ENCODE assay signal across 1 cellular context in the genomic region with DNA sequence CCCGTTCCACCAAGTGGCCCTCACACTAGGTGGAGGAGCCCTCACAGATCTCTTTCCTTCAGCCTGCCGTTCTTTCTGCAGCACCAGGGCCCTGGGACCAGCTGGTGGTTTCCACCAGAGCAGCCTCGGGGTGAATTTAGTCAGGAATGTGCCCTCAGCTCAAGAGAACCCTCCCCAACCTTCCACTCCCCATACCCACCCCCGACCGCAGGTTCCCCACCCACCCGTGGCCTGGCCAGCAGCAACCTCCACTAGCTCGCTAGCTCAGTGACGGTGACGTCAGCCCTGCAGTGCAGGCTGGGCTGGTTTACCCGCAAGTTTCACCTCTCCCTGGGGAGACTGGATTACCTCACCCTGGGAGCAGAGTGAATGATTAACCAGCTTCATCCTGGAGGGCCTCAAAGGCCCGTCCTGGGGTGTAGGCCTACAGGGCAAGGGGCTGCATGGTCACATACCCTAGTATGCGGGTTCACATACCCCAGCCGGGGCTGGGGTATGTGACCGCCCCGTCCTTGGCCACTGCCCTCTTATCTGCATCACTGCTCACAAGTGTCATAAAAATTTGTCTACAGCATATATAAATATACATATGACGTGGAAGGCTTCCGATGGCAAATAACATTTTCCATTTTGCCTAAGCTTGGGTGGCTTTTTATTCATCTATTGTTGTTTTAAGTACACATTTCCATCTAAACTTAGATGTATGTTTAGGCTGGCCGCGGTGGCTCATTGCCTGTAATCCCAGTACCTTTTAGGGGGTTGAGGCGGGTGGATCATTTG.
TF ChIP-seq lines count a peak whose summit lies in the region.

No MANE protein-coding gene starts in this region.

TF ChIP-seq in HEK293, 187 proteins besides CTCF, POLR2A, EP300 and RAD21 (continued from another document and continues in another):
- no peak for TF ChIP-seq ZNF677 (tag by site-specific recombination; IDR thresholded peaks at IDR 0.05)
- TF ChIP-seq, protein P1, sequence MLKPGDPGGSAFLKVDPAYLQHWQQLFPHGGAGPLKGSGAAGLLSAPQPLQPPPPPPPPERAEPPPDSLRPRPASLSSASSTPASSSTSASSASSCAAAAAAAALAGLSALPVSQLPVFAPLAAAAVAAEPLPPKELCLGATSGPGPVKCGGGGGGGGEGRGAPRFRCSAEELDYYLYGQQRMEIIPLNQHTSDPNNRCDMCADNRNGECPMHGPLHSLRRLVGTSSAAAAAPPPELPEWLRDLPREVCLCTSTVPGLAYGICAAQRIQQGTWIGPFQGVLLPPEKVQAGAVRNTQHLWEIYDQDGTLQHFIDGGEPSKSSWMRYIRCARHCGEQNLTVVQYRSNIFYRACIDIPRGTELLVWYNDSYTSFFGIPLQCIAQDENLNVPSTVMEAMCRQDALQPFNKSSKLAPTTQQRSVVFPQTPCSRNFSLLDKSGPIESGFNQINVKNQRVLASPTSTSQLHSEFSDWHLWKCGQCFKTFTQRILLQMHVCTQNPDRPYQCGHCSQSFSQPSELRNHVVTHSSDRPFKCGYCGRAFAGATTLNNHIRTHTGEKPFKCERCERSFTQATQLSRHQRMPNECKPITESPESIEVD (tag by site-specific recombination; IDR thresholded peaks at IDR 0.05), result peak; percentile 94
- TF ChIP-seq, protein P2, sequence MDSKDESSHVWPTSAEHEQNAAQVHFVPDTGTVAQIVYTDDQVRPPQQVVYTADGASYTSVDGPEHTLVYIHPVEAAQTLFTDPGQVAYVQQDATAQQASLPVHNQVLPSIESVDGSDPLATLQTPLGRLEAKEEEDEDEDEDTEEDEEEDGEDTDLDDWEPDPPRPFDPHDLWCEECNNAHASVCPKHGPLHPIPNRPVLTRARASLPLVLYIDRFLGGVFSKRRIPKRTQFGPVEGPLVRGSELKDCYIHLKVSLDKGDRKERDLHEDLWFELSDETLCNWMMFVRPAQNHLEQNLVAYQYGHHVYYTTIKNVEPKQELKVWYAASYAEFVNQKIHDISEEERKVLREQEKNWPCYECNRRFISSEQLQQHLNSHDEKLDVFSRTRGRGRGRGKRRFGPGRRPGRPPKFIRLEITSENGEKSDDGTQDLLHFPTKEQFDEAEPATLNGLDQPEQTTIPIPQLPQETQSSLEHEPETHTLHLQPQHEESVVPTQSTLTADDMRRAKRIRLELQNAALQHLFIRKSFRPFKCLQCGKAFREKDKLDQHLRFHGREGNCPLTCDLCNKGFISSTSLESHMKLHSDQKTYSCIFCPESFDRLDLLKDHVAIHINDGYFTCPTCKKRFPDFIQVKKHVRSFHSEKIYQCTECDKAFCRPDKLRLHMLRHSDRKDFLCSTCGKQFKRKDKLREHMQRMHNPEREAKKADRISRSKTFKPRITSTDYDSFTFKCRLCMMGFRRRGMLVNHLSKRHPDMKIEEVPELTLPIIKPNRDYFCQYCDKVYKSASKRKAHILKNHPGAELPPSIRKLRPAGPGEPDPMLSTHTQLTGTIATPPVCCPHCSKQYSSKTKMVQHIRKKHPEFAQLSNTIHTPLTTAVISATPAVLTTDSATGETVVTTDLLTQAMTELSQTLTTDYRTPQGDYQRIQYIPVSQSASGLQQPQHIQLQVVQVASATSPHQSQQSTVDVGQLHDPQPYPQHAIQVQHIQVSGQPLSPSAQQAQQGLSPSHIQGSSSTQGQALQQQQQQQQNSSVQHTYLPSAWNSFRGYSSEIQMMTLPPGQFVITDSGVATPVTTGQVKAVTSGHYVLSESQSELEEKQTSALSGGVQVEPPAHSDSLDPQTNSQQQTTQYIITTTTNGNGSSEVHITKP (tag by site-specific recombination; IDR thresholded peaks at IDR 0.05), result no peak
- peak; percentile 98 for TF ChIP-seq ZNF423 (tag by site-specific recombination; IDR thresholded peaks at IDR 0.05)
- TF ChIP-seq, protein P3, sequence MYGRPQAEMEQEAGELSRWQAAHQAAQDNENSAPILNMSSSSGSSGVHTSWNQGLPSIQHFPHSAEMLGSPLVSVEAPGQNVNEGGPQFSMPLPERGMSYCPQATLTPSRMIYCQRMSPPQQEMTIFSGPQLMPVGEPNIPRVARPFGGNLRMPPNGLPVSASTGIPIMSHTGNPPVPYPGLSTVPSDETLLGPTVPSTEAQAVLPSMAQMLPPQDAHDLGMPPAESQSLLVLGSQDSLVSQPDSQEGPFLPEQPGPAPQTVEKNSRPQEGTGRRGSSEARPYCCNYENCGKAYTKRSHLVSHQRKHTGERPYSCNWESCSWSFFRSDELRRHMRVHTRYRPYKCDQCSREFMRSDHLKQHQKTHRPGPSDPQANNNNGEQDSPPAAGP (tag by site-specific recombination; IDR thresholded peaks at IDR 0.05), result peak; percentile 94
- no peak for TF ChIP-seq ZNF747 (tag by site-specific recombination; IDR thresholded peaks at IDR 0.05)
- TF ChIP-seq HOXD13 (CRISPR knock-in tag; IDR thresholded peaks at IDR 0.05; ENCODE audit: borderline replicate concordance), result no peak
- TF ChIP-seq KLF9 (tag by site-specific recombination; IDR thresholded peaks at IDR 0.05; ENCODE audit: low read depth), result peak; percentile 26; the same call in 1 of the 2 replicates
- no peak for TF ChIP-seq ZNF302 (tag by site-specific recombination; IDR thresholded peaks at IDR 0.05; ENCODE audit: low read depth)
- no peak for TF ChIP-seq YY2 (tag by site-specific recombination; IDR thresholded peaks at IDR 0.05)
- TF ChIP-seq ZNF24 (tag by site-specific recombination; IDR thresholded peaks at IDR 0.05), result peak; percentile 78
- no peak for TF ChIP-seq ZNF510 (tag by site-specific recombination; IDR thresholded peaks at IDR 0.05; ENCODE audit: insufficient replicate concordance)
- no peak for TF ChIP-seq ZNF777 (tag by site-specific recombination; IDR thresholded peaks at IDR 0.05; ENCODE audit: borderline replicate concordance)
- no peak for TF ChIP-seq ZNF394 (tag by site-specific recombination; IDR thresholded peaks at IDR 0.05; ENCODE audit: borderline replicate concordance)
- TF ChIP-seq, protein P4, sequence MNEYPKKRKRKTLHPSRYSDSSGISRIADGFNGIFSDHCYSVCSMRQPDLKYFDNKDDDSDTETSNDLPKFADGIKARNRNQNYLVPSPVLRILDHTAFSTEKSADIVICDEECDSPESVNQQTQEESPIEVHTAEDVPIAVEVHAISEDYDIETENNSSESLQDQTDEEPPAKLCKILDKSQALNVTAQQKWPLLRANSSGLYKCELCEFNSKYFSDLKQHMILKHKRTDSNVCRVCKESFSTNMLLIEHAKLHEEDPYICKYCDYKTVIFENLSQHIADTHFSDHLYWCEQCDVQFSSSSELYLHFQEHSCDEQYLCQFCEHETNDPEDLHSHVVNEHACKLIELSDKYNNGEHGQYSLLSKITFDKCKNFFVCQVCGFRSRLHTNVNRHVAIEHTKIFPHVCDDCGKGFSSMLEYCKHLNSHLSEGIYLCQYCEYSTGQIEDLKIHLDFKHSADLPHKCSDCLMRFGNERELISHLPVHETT (tag by site-specific recombination; IDR thresholded peaks at IDR 0.05), result peak; percentile 14; the same call in 1 of the 2 replicates
- peak; percentile 80; the same call in 1 of the 2 replicates for TF ChIP-seq ZNF843 (tag by site-specific recombination; IDR thresholded peaks at IDR 0.05)
- TF ChIP-seq, protein P5, sequence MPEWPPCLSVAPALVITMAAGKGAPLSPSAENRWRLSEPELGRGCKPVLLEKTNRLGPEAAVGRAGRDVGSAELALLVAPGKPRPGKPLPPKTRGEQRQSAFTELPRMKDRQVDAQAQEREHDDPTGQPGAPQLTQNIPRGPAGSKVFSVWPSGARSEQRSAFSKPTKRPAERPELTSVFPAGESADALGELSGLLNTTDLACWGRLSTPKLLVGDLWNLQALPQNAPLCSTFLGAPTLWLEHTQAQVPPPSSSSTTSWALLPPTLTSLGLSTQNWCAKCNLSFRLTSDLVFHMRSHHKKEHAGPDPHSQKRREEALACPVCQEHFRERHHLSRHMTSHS (tag by site-specific recombination; IDR thresholded peaks at IDR 0.05), result no peak
- TF ChIP-seq, protein P6, sequence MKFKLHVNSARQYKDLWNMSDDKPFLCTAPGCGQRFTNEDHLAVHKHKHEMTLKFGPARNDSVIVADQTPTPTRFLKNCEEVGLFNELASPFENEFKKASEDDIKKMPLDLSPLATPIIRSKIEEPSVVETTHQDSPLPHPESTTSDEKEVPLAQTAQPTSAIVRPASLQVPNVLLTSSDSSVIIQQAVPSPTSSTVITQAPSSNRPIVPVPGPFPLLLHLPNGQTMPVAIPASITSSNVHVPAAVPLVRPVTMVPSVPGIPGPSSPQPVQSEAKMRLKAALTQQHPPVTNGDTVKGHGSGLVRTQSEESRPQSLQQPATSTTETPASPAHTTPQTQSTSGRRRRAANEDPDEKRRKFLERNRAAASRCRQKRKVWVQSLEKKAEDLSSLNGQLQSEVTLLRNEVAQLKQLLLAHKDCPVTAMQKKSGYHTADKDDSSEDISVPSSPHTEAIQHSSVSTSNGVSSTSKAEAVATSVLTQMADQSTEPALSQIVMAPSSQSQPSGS (tag by site-specific recombination; IDR thresholded peaks at IDR 0.05; ENCODE audit: low read depth), result peak; percentile 99
- peak; percentile 75 for TF ChIP-seq SP7 (tag by site-specific recombination; IDR thresholded peaks at IDR 0.05)
- peak; percentile 94 for TF ChIP-seq ZNF660 (tag by site-specific recombination; IDR thresholded peaks at IDR 0.05)
- TF ChIP-seq ZNF610 (tag by site-specific recombination; IDR thresholded peaks at IDR 0.05; ENCODE audit: borderline replicate concordance), result 0 out of 2 replicates have a peak, but pooled peaks have one; percentile 38
- TF ChIP-seq, protein P7, sequence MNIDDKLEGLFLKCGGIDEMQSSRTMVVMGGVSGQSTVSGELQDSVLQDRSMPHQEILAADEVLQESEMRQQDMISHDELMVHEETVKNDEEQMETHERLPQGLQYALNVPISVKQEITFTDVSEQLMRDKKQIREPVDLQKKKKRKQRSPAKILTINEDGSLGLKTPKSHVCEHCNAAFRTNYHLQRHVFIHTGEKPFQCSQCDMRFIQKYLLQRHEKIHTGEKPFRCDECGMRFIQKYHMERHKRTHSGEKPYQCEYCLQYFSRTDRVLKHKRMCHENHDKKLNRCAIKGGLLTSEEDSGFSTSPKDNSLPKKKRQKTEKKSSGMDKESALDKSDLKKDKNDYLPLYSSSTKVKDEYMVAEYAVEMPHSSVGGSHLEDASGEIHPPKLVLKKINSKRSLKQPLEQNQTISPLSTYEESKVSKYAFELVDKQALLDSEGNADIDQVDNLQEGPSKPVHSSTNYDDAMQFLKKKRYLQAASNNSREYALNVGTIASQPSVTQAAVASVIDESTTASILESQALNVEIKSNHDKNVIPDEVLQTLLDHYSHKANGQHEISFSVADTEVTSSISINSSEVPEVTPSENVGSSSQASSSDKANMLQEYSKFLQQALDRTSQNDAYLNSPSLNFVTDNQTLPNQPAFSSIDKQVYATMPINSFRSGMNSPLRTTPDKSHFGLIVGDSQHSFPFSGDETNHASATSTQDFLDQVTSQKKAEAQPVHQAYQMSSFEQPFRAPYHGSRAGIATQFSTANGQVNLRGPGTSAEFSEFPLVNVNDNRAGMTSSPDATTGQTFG (tag by site-specific recombination; IDR thresholded peaks at IDR 0.05; ENCODE audit: borderline replicate concordance), result no peak
- TF ChIP-seq ZNF426 (tag by site-specific recombination; IDR thresholded peaks at IDR 0.05), result no peak
- no peak for TF ChIP-seq ZNF571 (tag by site-specific recombination; IDR thresholded peaks at IDR 0.05)
- TF ChIP-seq ZNF600 (tag by site-specific recombination; IDR thresholded peaks at IDR 0.05), result no peak; the same call in 1 of the 2 replicates
- TF ChIP-seq, protein P8, sequence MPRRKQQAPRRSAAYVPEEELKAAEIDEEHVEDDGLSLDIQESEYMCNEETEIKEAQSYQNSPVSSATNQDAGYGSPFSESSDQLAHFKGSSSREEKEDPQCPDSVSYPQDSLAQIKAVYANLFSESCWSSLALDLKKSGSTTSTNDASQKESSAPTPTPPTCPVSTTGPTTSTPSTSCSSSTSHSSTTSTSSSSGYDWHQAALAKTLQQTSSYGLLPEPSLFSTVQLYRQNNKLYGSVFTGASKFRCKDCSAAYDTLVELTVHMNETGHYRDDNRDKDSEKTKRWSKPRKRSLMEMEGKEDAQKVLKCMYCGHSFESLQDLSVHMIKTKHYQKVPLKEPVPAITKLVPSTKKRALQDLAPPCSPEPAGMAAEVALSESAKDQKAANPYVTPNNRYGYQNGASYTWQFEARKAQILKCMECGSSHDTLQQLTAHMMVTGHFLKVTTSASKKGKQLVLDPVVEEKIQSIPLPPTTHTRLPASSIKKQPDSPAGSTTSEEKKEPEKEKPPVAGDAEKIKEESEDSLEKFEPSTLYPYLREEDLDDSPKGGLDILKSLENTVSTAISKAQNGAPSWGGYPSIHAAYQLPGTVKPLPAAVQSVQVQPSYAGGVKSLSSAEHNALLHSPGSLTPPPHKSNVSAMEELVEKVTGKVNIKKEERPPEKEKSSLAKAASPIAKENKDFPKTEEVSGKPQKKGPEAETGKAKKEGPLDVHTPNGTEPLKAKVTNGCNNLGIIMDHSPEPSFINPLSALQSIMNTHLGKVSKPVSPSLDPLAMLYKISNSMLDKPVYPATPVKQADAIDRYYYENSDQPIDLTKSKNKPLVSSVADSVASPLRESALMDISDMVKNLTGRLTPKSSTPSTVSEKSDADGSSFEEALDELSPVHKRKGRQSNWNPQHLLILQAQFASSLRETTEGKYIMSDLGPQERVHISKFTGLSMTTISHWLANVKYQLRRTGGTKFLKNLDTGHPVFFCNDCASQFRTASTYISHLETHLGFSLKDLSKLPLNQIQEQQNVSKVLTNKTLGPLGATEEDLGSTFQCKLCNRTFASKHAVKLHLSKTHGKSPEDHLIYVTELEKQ (tag by site-specific recombination; IDR thresholded peaks at IDR 0.05; ENCODE audit: borderline replicate concordance), result peak; percentile 55; the same call in 1 of the 2 replicates
- peak; percentile 85 for TF ChIP-seq BCL11A (tag by site-specific recombination; IDR thresholded peaks at IDR 0.05; ENCODE audit: low read depth)
- TF ChIP-seq, protein P9, sequence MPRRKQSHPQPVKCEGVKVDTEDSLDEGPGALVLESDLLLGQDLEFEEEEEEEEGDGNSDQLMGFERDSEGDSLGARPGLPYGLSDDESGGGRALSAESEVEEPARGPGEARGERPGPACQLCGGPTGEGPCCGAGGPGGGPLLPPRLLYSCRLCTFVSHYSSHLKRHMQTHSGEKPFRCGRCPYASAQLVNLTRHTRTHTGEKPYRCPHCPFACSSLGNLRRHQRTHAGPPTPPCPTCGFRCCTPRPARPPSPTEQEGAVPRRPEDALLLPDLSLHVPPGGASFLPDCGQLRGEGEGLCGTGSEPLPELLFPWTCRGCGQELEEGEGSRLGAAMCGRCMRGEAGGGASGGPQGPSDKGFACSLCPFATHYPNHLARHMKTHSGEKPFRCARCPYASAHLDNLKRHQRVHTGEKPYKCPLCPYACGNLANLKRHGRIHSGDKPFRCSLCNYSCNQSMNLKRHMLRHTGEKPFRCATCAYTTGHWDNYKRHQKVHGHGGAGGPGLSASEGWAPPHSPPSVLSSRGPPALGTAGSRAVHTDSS (tag by site-specific recombination; IDR thresholded peaks at IDR 0.05), result no peak; the same call in 1 of the 2 replicates
- TF ChIP-seq ZNF560 (tag by site-specific recombination; IDR thresholded peaks at IDR 0.05; ENCODE audit: borderline replicate concordance), result no peak
- 0 out of 2 replicates have a peak, but pooled peaks have one; percentile 8 for TF ChIP-seq KLF16 (tag by site-specific recombination; IDR thresholded peaks at IDR 0.05)
- TF ChIP-seq, protein P10, sequence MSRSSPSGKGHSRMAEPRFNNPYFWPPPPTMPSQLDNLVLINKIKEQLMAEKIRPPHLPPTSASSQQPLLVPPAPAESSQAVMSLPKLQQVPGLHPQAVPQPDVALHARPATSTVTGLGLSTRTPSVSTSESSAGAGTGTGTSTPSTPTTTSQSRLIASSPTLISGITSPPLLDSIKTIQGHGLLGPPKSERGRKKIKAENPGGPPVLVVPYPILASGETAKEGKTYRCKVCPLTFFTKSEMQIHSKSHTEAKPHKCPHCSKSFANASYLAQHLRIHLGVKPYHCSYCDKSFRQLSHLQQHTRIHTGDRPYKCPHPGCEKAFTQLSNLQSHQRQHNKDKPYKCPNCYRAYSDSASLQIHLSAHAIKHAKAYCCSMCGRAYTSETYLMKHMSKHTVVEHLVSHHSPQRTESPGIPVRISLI (tag by site-specific recombination; IDR thresholded peaks at IDR 0.05), result no peak
- TF ChIP-seq ZNF37A (tag by site-specific recombination; IDR thresholded peaks at IDR 0.05), result no peak
- TF ChIP-seq ZNF155 (tag by site-specific recombination; IDR thresholded peaks at IDR 0.05), result no peak
- TF ChIP-seq ZNF548 (tag by site-specific recombination; IDR thresholded peaks at IDR 0.05), result no peak
